ENCODE assay signal across 13 cellular contexts in genomic region chr6:33619166-33619565, GRCh38. TPM values are rescaled to one million over a fixed set of nuclear protein-coding genes. Genes with fewer than 3 reads are reported as not detected.
DNase-seq lines count a peak whose midpoint lies in the region; ATAC-seq and TF ChIP-seq lines count a peak whose summit lies in the region.
"Had no signal": no experiment of that assay in that cellular context is flagged by ENCODE, and none has a peak within 500 bp of the region (broad histone marks: within the 10 kb centered on the region; RNA-seq: fewer than 3 reads in every experiment).

No MANE protein-coding gene starts in this region.

- ATAC-seq in CD4-positive, alpha-beta T cell (ENCODE audit: poor library complexity), result no peak
- ATAC-seq in GM18868 (IDR thresholded peaks at IDR 0.05; ENCODE audit: unreplicated experiment) (no peak), GM19351 (IDR thresholded peaks at IDR 0.05; ENCODE audit: unreplicated experiment) (no peak)
- ATAC-seq: sciatic nerve had no signal

- H3K4me1 Mint-ChIP-seq in CD4-positive, alpha-beta T cell (ENCODE audit: low read depth), result peaks cover 33% of the 10 kb centered on the region
- H3K4me1 Mint-ChIP-seq in osteocyte (ENCODE audit: unreplicated experiment), result peaks cover 35% of the 10 kb centered on the region

- POLR2A ChIA-PET in CD4-positive, alpha-beta T cell (lab: Charles Lee), result interaction anchor here (0.9 to 1.4 kb wide), 3 partner anchors 13 to 75 kb away, joined by 3 read pairs; no protein-coding TSS in a partner anchor

- H3K36me3 ChIP-seq in breast epithelium, result no peaks in the 10 kb centered on the region

- H3K9me3 ChIP-seq in CD4-positive, alpha-beta T cell (ENCODE audit: control insufficient read depth, low read length), result no peaks in the 10 kb centered on the region
- H3K9me3 ChIP-seq in breast epithelium, result no peaks in the 10 kb centered on the region

- H3K36me3 Mint-ChIP-seq in CD4-positive, alpha-beta T cell (ENCODE audit: low read depth), result peaks cover 29% of the 10 kb centered on the region
- no peaks in the 10 kb centered on the region for H3K36me3 Mint-ChIP-seq in osteocyte (ENCODE audit: unreplicated experiment)

- no peaks in the 10 kb centered on the region for H3K27me3 Mint-ChIP-seq in CD4-positive, alpha-beta T cell
- no peaks in the 10 kb centered on the region for H3K27me3 Mint-ChIP-seq in osteocyte (ENCODE audit: unreplicated experiment)

- no peaks in the 10 kb centered on the region for H3K27me3 ChIP-seq in CD4-positive, alpha-beta T cell (ENCODE audit: control insufficient read depth, insufficient read depth, low read length)
- no peaks in the 10 kb centered on the region for H3K27me3 ChIP-seq in breast epithelium

- intact Hi-C loops in CD4-positive, alpha-beta T cell (cut with DNase I, micrococcal nuclease), result no loop called here
- intact Hi-C loops in breast epithelium (cut with DNase I; ENCODE audit: low total_unique reads), result no loop called here

- peak overlapping the region; percentile 83 for H3K27ac Mint-ChIP-seq in CD4-positive, alpha-beta T cell
- H3K27ac Mint-ChIP-seq in osteocyte (ENCODE audit: unreplicated experiment), result peak overlapping the region; percentile 87

- no peak overlapping the region for H3K4me3 ChIP-seq in breast epithelium

- CTCF ChIA-PET in CD4-positive, alpha-beta T cell (lab: Charles Lee), result interaction anchor here (1.1 kb wide), 1 partner anchor 29 kb away, joined by 3 read pairs; no protein-coding TSS in a partner anchor

- no peak for TF ChIP-seq POLR2A in breast epithelium (IDR thresholded peaks at IDR 0.05)

- H3K27ac ChIP-seq in CD4-positive, alpha-beta T cell (ENCODE audit: low read depth, low read length), result no peak overlapping the region
- peak overlapping the region; percentile 90 to 91 for H3K27ac ChIP-seq in breast epithelium

- peak overlapping the region; percentile 95 for H3K4me3 Mint-ChIP-seq in CD4-positive, alpha-beta T cell
- no peak overlapping the region for H3K4me3 Mint-ChIP-seq in osteocyte (ENCODE audit: unreplicated experiment)

- no peaks in the 10 kb centered on the region for H3K4me1 ChIP-seq in breast epithelium

- H3K9me3 Mint-ChIP-seq in CD4-positive, alpha-beta T cell, result no peaks in the 10 kb centered on the region
- H3K9me3 Mint-ChIP-seq in osteocyte (ENCODE audit: unreplicated experiment), result no peaks in the 10 kb centered on the region

- TF ChIP-seq CTCF in CD4-positive, alpha-beta T cell (IDR thresholded peaks at IDR 0.05), result no peak
- TF ChIP-seq CTCF in breast epithelium (IDR thresholded peaks at IDR 0.05), result no peak
- no peak for TF ChIP-seq CTCF in osteocyte (IDR thresholded peaks at IDR 0.05)

- no peak for DNase-seq in CD4-positive, alpha-beta T cell
- DNase-seq in HuH-7.5 (ENCODE audit: low spot score) (peak; percentile 54), breast epithelium (ENCODE audit: low spot score in 2 of 2) (no peak), osteocyte (ENCODE audit: extremely low spot score, unreplicated experiment) (no peak), HPDE6-E6E7 (ENCODE audit: extremely low spot score) (no peak), NCI-H510A treated with DMSO at 0.1 percent for 48 hours (lab: John Stamatoyannopoulos, UW) (no peak)
- DNase-seq: activated naive CD4-positive, alpha-beta T cell; GF-D8; KG1; T-helper 9 cell had no signal

RNA-seq across cellular contexts. Expression of gene ITPR3, which starts 2.0 kb away (rescaled TPM):
- total RNA-seq in CD4-positive, alpha-beta T cell, result 10 to 100 TPM; 44.5 to 45.5 TPM
- 10 to 100 TPM; 18.4 to 40.0 (median 27.7) TPM for total RNA-seq in breast epithelium
- total RNA-seq in osteocyte, result 21.6 and 22.8 TPM in 2 replicates

RNA-seq across cellular contexts. Expression of gene BAK1, which starts 39.1 kb away (rescaled TPM):
- 10 to 100 TPM; 38.3 to 40.8 TPM for total RNA-seq in CD4-positive, alpha-beta T cell
- 10 to 100 TPM in 1 of 3 donors, 1 to 10 TPM in 2; 6.7 to 11.1 (median 7.0) TPM for total RNA-seq in breast epithelium
- 20.5 and 22.6 TPM in 2 replicates for total RNA-seq in osteocyte
